9 cellular contexts compared by ENCODE assay signal in the genomic region with DNA sequence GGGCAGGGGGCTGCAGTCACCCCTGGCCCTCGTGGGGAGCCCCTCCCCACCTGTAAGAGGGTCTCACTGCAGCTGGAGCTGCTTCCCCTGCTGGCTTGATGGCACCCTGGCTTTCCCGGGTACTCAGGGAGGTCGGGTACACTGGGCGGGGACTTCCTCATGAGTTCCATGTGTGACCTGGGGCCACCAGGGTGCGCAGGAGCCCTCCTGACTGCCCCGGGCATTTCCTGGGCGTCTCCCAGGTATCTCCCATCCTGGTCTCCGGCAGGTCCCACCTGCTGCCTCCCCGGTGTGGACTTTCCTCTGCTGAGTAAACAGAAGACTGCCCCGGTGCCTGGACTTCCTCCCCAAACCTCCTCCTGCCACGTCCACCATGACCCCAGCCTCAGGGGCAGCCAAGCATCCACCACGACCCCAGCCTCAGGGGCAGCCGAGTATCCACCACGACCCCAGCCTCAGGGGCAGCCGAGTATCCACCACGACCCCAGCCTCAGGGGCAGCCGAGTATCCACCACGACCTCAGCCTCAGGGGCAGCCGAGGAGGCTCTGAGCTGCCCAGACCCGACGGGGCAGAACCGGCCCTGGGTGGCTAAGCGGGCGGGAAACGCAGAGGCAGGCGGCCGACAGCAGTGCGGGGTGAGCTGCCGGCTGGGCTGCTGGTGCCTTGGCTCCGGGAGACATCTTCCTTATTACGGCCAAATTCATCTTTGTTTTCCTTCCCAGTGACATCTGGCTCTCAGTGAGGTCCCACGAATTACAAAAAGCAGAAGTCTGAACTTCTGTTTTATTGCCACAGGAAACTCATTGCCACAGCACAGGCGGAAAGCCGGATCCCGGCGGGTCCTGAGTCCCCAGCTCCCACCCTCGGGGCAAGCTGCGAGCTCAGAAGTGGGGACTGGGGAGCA. TPM values are rescaled to one million over a fixed set of nuclear protein-coding genes. Genes with fewer than 3 reads are reported as not detected.
DNase-seq lines count a peak whose midpoint lies in the region; ATAC-seq lines count a peak whose summit lies in the region.
"Had no signal": no experiment of that assay in that cellular context is flagged by ENCODE, and none has a peak within 500 bp of the region (broad histone marks: within the 10 kb centered on the region; RNA-seq: fewer than 3 reads in every experiment).

No MANE protein-coding gene starts in this region.

- H3K27ac Mint-ChIP-seq in activated naive CD4-positive, alpha-beta T cell treated with anti-CD3 and anti-CD28 coated beads, Interleukin-2, amount 50 U/mL, for 72 hours: no peak overlapping the region
- H3K27ac Mint-ChIP-seq: natural killer cell had no signal

- no peaks in the 10 kb centered on the region for H3K36me3 Mint-ChIP-seq in activated naive CD4-positive, alpha-beta T cell treated with anti-CD3 and anti-CD28 coated beads, Interleukin-2, amount 50 U/mL, for 72 hours
- H3K36me3 Mint-ChIP-seq: natural killer cell had no signal

- H3K4me3 ChIP-seq in mucosa of rectum (ENCODE audit: low read length in 2 of 2): peak overlapping the region in 1 of 2 donors; percentile 41

- peak overlapping the region; percentile 39 to 41 for H3K9ac ChIP-seq in mucosa of rectum (ENCODE audit: low read depth in 1 of 2, low read length in 2 of 2)

- peak; percentile 96 for DNase-seq in COLO668 (lab: John Stamatoyannopoulos, UW; ENCODE audit: unreplicated experiment)
- DNase-seq in HuH-7 (ENCODE audit: low spot score): peak; percentile 72
- no peak for DNase-seq in activated naive CD4-positive, alpha-beta T cell treated with anti-CD3 and anti-CD28 coated beads, Interleukin-2, amount 50 U/mL, for 72 hours (ENCODE audit: low spot score in 2 of 2)
- no peak for DNase-seq in NCI-H345 (lab: John Stamatoyannopoulos, UW)
- no peak for DNase-seq in stimulated activated CD8-positive, alpha-beta memory T cell treated with anti-CD3 and anti-CD28 coated beads, Interleukin-4, amount 100 ng/mL, for 48 hours
- DNase-seq: natural killer cell had no signal

- H3K27ac ChIP-seq in mucosa of rectum (ENCODE audit: low read depth in 2 of 2, low read length in 2 of 2): peak overlapping the region; percentile 81 to 83

- peaks cover 25 to 42% of the 10 kb centered on the region in 2 donors for H3K4me1 ChIP-seq in mucosa of rectum (ENCODE audit: control insufficient read depth in 2 of 2, insufficient read depth in 2 of 2, low read length in 2 of 2)

- ATAC-seq in activated naive CD4-positive, alpha-beta T cell treated with anti-CD3 and anti-CD28 coated beads, Interleukin-2, amount 50 U/mL, for 72 hours: peak; percentile 30 to 36
- ATAC-seq in esophagus mucosa (no peak), HG03159 (IDR thresholded peaks at IDR 0.05; ENCODE audit: unreplicated experiment) (no peak)

- no peaks in the 10 kb centered on the region for H3K36me3 ChIP-seq in mucosa of rectum (ENCODE audit: control insufficient read depth in 2 of 2, insufficient read depth in 2 of 2, low read length in 2 of 2)

- no peaks in the 10 kb centered on the region for H3K9me3 Mint-ChIP-seq in activated naive CD4-positive, alpha-beta T cell treated with anti-CD3 and anti-CD28 coated beads, Interleukin-2, amount 50 U/mL, for 72 hours
- H3K9me3 Mint-ChIP-seq: natural killer cell had no signal

- H3K27me3 ChIP-seq in mucosa of rectum (ENCODE audit: control insufficient read depth in 2 of 2, insufficient read depth in 2 of 2, low read length in 2 of 2): peaks cover 7 to 17% of the 10 kb centered on the region in 2 donors

- no peaks in the 10 kb centered on the region for H3K9me3 ChIP-seq in mucosa of rectum (ENCODE audit: control insufficient read depth in 2 of 2, low read length in 2 of 2)

RNA-seq across cellular contexts. Expression of gene CBFA2T3, which starts 40.7 kb away (rescaled TPM):
- total RNA-seq in activated naive CD4-positive, alpha-beta T cell treated with anti-CD3 and anti-CD28 coated beads, Interleukin-2, amount 50 U/mL, for 72 hours: 1 to 10 TPM in 1 of 2 donors, under 1 TPM in 1; 0.76 to 1.1 TPM
- total RNA-seq in esophagus mucosa: 1.1 TPM

Comparison
In these comparisons a context has a peak if more than half of its experiments do, and no peak if none do; other contexts are left out.
1. DNase-seq: peak in COLO668 (single experiment) and HuH-7 (single experiment); none in activated naive CD4-positive, alpha-beta T cell treated with anti-CD3 and anti-CD28 coated beads, Interleukin-2, amount 50 U/mL, for 72 hours (0 of 2), NCI-H345 (single experiment) and stimulated activated CD8-positive, alpha-beta memory T cell treated with anti-CD3 and anti-CD28 coated beads, Interleukin-4, amount 100 ng/mL, for 48 hours (single experiment).
2. ATAC-seq: peak in activated naive CD4-positive, alpha-beta T cell treated with anti-CD3 and anti-CD28 coated beads, Interleukin-2, amount 50 U/mL, for 72 hours (2 of 2); none in esophagus mucosa (single experiment) and HG03159 (single experiment).